21 cellular contexts compared by ENCODE assay signal in genomic region chr3:31879365-31879764, GRCh38.
"Had no signal": no experiment of that assay in that cellular context is flagged by ENCODE, and none has a peak within 500 bp of the region (broad histone marks: within the 10 kb centered on the region; RNA-seq: fewer than 3 reads in every experiment).

No MANE protein-coding gene starts in this region.

- DNase-seq: activated CD4-positive, alpha-beta T cell treated with anti-CD3 and anti-CD28 coated beads for 4 hours; activated CD4-positive, alpha-beta T cell treated with anti-CD3 and anti-CD28 coated beads, Interleukin-2, amount 50 U/mL, for 48 hours; activated CD8-positive, alpha-beta memory T cell treated with anti-CD3 and anti-CD28 coated beads, Interleukin-2, amount 50 U/mL, for 48 hours; activated naive CD4-positive, alpha-beta T cell; activated naive CD8-positive, alpha-beta T cell treated with anti-CD3 and anti-CD28 coated beads for 36 hours; activated T-cell treated with anti-CD3 and anti-CD28 coated beads, Interleukin-2, amount 50 U/mL, for 4 hours; amniotic stem cell; cortex of kidney; endodermal cell; heart left ventricle; left colon; sigmoid colon; stimulated activated CD4-positive, alpha-beta T cell treated with anti-CD3 and anti-CD28 coated beads, Interleukin-15, amount 100 ng/mL, for 24 hours; stimulated activated naive CD8-positive, alpha-beta T cell treated with anti-CD3 and anti-CD28 coated beads, Interleukin-15, Interleukin-2, amounts not matched to agents 100 U/mL and 50 U/mL, for 24 hours; T-helper 9 cell had no signal

- H3K36me3 Mint-ChIP-seq: activated naive CD8-positive, alpha-beta T cell treated with anti-CD3 and anti-CD28 coated beads for 36 hours had no signal

- H3K27ac Mint-ChIP-seq: activated naive CD8-positive, alpha-beta T cell treated with anti-CD3 and anti-CD28 coated beads for 36 hours; activated T-helper 2 cell treated with anti-CD3 and anti-CD28 coated beads, Interferon-gamma antibody, Interleukin-2, Interleukin-4, amounts not matched to agents 10 μg/mL and 5 μg/mL and 100 μg/mL, durations not matched to agents 14 hours and 24 hours and 36 hours; endodermal cell had no signal

- H3K27ac ChIP-seq: gastroesophageal sphincter, heart left ventricle, sigmoid colon, upper lobe of left lung had no signal

- H3K9me3 Mint-ChIP-seq: activated naive CD8-positive, alpha-beta T cell treated with anti-CD3 and anti-CD28 coated beads for 36 hours; activated T-helper 2 cell treated with anti-CD3 and anti-CD28 coated beads, Interferon-gamma antibody, Interleukin-2, Interleukin-4, amounts not matched to agents 10 μg/mL and 5 μg/mL and 100 μg/mL, durations not matched to agents 14 hours and 24 hours and 36 hours; endodermal cell; neural crest cell had no signal

- ATAC-seq: activated T-cell treated with anti-CD3 and anti-CD28 coated beads, Interleukin-2, amount 50 U/mL, for 4 hours; gastroesophageal sphincter; heart left ventricle; left colon; stimulated activated naive CD8-positive, alpha-beta T cell treated with anti-CD3 and anti-CD28 coated beads, Interleukin-15, Interleukin-2, amounts not matched to agents 100 U/mL and 50 U/mL, for 24 hours had no signal

- H3K4me3 Mint-ChIP-seq: activated naive CD8-positive, alpha-beta T cell treated with anti-CD3 and anti-CD28 coated beads for 36 hours; activated T-cell treated with anti-CD3 and anti-CD28 coated beads, Interleukin-2, amount 50 U/mL, for 4 hours; endodermal cell; neural crest cell had no signal

- H3K4me3 ChIP-seq: gastroesophageal sphincter, heart left ventricle, sigmoid colon, smooth muscle cell, upper lobe of left lung had no signal

- H3K27me3 ChIP-seq: gastroesophageal sphincter, heart left ventricle, sigmoid colon, upper lobe of left lung had no signal

- H3K9me3 ChIP-seq: gastroesophageal sphincter, heart left ventricle, sigmoid colon, upper lobe of left lung had no signal

- H3K4me1 ChIP-seq: heart left ventricle had no signal

- H3K36me3 ChIP-seq: gastroesophageal sphincter, heart left ventricle, sigmoid colon, upper lobe of left lung had no signal

- H3K27me3 Mint-ChIP-seq: activated naive CD8-positive, alpha-beta T cell treated with anti-CD3 and anti-CD28 coated beads for 36 hours; naive B cell had no signal
